ENCODE assay signal across 8 cellular contexts in the genomic region with DNA sequence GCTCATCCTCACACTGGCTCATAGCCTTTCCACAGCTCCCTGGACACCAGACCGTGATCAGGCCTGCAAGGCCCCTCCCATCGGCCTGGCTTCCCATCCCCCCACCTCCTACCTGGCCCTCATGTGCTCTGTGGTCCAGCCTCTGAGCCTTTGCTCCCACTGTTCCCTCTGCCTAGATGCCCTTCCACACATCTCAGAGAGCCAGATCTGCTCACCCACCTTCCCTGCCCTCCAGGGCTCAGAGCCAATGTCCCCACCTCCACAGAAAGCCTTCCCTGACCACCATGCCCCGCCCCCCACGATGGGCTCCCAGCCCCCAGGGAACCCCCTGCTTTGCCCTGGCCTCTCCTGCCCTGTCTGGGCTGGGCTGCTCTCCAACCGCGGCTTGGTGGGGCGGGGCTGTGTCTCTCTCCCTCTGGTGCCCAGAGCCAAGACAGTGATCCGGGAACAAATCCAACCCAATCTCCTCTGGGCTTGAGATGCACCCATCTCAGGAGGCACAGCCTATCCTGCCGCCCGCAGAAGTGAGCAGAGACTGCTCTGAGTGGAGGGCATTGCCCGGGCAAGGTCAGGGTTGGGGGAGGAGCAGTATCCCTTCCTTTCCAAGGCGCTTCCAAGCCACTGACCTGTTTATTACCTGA. TPM values are rescaled to one million over a fixed set of nuclear protein-coding genes. Genes with fewer than 3 reads are reported as not detected.
A peak's percentile ranks its signal among the peaks of the same experiment; 100 is the strongest.
DNase-seq lines count a peak whose midpoint lies in the region; ATAC-seq and TF ChIP-seq lines count a peak whose summit lies in the region.

No MANE protein-coding gene starts in this region.

- H3K9ac ChIP-seq in DND-41 (ENCODE audit: low read depth, low read length), result no peak overlapping the region

- H3K27me3 ChIP-seq in DND-41 (ENCODE audit: insufficient read depth, low read length, poor library complexity) (no peaks in the 10 kb centered on the region), esophagus (ENCODE audit: control insufficient read depth in 1 of 2, insufficient read depth in 2 of 2, low read length in 2 of 2) (no peaks in the 10 kb centered on the region)
- no peaks in the 10 kb centered on the region for H3K27me3 ChIP-seq in naive thymus-derived CD4-positive, alpha-beta T cell (ENCODE audit: control insufficient read depth in 2 of 2, insufficient read depth in 2 of 2, low read length in 2 of 2)

- peak overlapping the region; percentile 61 to 98 (median 84) for H3K27ac Mint-ChIP-seq in naive thymus-derived CD4-positive, alpha-beta T cell

- H3K36me3 ChIP-seq in DND-41 (ENCODE audit: insufficient read depth, low read length) (no peaks in the 10 kb centered on the region), esophagus (ENCODE audit: control insufficient read depth in 2 of 2, insufficient read depth in 2 of 2, low read length in 1 of 2) (no peaks in the 10 kb centered on the region)
- peaks cover 0 to 5% (median 0%) of the 10 kb centered on the region in 3 experiments for H3K36me3 ChIP-seq in naive thymus-derived CD4-positive, alpha-beta T cell (ENCODE audit: control insufficient read depth in 2 of 3, insufficient read depth in 3 of 3, low read length in 3 of 3)

- H3K27ac ChIP-seq in DND-41 (ENCODE audit: low read length) (no peak overlapping the region), esophagus (ENCODE audit: low read depth in 2 of 2, low read length in 1 of 2) (peak overlapping the region; percentile 89 to 94)
- H3K27ac ChIP-seq in naive thymus-derived CD4-positive, alpha-beta T cell (ENCODE audit: low read depth, low read length), result peak overlapping the region; percentile 99

- CTCF ChIA-PET in naive thymus-derived CD4-positive, alpha-beta T cell (lab: Charles Lee), result no interaction called here

- H3K36me3 Mint-ChIP-seq in naive thymus-derived CD4-positive, alpha-beta T cell, result no peaks in the 10 kb centered on the region

- H3K4me1 ChIP-seq in DND-41 (ENCODE audit: insufficient read depth, low read length), result peaks cover 30% of the 10 kb centered on the region
- peaks cover 36 to 62% of the 10 kb centered on the region in 2 donors for H3K4me1 ChIP-seq in esophagus (ENCODE audit: control insufficient read depth in 2 of 2, insufficient read depth in 2 of 2, low read length in 1 of 2)
- H3K4me1 ChIP-seq in naive thymus-derived CD4-positive, alpha-beta T cell (ENCODE audit: control insufficient read depth in 2 of 2, insufficient read depth in 2 of 2, low read length in 2 of 2), result peaks cover 29 to 56% of the 10 kb centered on the region in 2 donors

- ATAC-seq in DND-41 (ENCODE audit: insufficient read depth, low read depth) (no peak), GM19452 (IDR thresholded peaks at IDR 0.05; ENCODE audit: unreplicated experiment) (no peak), GM18861 (IDR thresholded peaks at IDR 0.05; ENCODE audit: unreplicated experiment) (no peak)
- no peak for ATAC-seq in naive thymus-derived CD4-positive, alpha-beta T cell

- 23 to 33% methylated on average over 11 to 12 of the region's 12 CpGs for WGBS in esophagus, 2 donors

- H3K4me3 ChIP-seq in DND-41 (ENCODE audit: low read depth in 1 of 2, low read length in 2 of 2), result peak overlapping the region in 1 of 2 experiments; percentile 89; a peak in 1 of 4 replicates
- H3K4me3 ChIP-seq in esophagus (ENCODE audit: low read depth in 1 of 2, low read length in 2 of 2), result peak overlapping the region; percentile 63 to 77
- H3K4me3 ChIP-seq in naive thymus-derived CD4-positive, alpha-beta T cell (ENCODE audit: low read length), result peak overlapping the region; percentile 68

- H3K27me3 Mint-ChIP-seq in naive thymus-derived CD4-positive, alpha-beta T cell, result no peaks in the 10 kb centered on the region

- intact Hi-C loops in naive thymus-derived CD4-positive, alpha-beta T cell (cut with micrococcal nuclease), result loop anchor here (5.0 to 10.0 kb wide), 2 partner anchors 320 to 322 kb away; a partner anchor contains a TSS

- no peak for TF ChIP-seq CTCF in DND-41 (IDR thresholded peaks at IDR 0.05; ENCODE audit: borderline replicate concordance, extremely low read depth, low read length, poor library complexity, severe bottlenecking)

- no peaks in the 10 kb centered on the region for H3K9me3 Mint-ChIP-seq in naive thymus-derived CD4-positive, alpha-beta T cell

- H4K20me1 ChIP-seq in DND-41 (ENCODE audit: insufficient read depth, low read length), result peaks cover 22% of the 10 kb centered on the region

- H3K79me2 ChIP-seq in DND-41 (ENCODE audit: insufficient read depth, low read length), result peaks cover 10% of the 10 kb centered on the region; the same call in 1 of the 2 replicates

- DNase-seq in DND-41 (no peak), RPMI7951 (ENCODE audit: low read depth) (peak; percentile 81), NCI-H2107 treated with DMSO at 0.1 percent for 48 hours (lab: John Stamatoyannopoulos, UW; ENCODE audit: unreplicated experiment) (no peak)
- DNase-seq in naive thymus-derived CD4-positive, alpha-beta T cell, result no peak
- no peak for DNase-seq in activated CD8-positive, alpha-beta memory T cell treated with anti-CD3 and anti-CD28 coated beads, Interleukin-2, amount 50 U/mL, for 48 hours

- peak overlapping the region; percentile 78 for H3K4me2 ChIP-seq in DND-41 (ENCODE audit: insufficient read depth, low read length)

- H3K4me3 Mint-ChIP-seq in naive thymus-derived CD4-positive, alpha-beta T cell, result peak overlapping the region; percentile 87 to 91 (median 89)

- no peaks in the 10 kb centered on the region for H3K9me3 ChIP-seq in DND-41 (ENCODE audit: insufficient read depth, low read length, severe bottlenecking)
- no peaks in the 10 kb centered on the region for H3K9me3 ChIP-seq in esophagus (ENCODE audit: control insufficient read depth in 2 of 2, insufficient read depth in 1 of 2, low read depth in 1 of 2, low read length in 1 of 2)
- no peaks in the 10 kb centered on the region for H3K9me3 ChIP-seq in naive thymus-derived CD4-positive, alpha-beta T cell (ENCODE audit: control insufficient read depth in 2 of 3, low read length in 3 of 3)

- H2AFZ ChIP-seq in DND-41 (ENCODE audit: low read depth, low read length), result no peak overlapping the region

- POLR2A ChIA-PET in naive thymus-derived CD4-positive, alpha-beta T cell (lab: Charles Lee), result interaction anchor here (1.2 to 4.2 kb wide), 4 partner anchors 12 to 23 kb away, joined by 3 to 50 read pairs (median 8); no protein-coding TSS in a partner anchor

- H3K4me1 Mint-ChIP-seq in naive thymus-derived CD4-positive, alpha-beta T cell, result peaks cover 45 to 80% (median 62%) of the 10 kb centered on the region in 7 donors

RNA-seq across cellular contexts. Expression of a gene that starts 1.6 kb away (rescaled TPM):
- total RNA-seq in RPMI7951 (2014; rRNA removed; shearing (Covaris generic)), result 56.2 and 64.6 TPM in 2 replicates
- 10 to 100 TPM; 14.9 to 21.7 TPM for polyA plus RNA-seq in esophagus
- total RNA-seq in naive thymus-derived CD4-positive, alpha-beta T cell, result 100 to 1,000 TPM in 2 of 5 experiments, 10 to 100 TPM in 3; 30.7 to 163 (median 64.7) TPM
- 100 to 1,000 TPM; 113 to 133 TPM for polyA plus RNA-seq in naive thymus-derived CD4-positive, alpha-beta T cell

RNA-seq across cellular contexts. Expression of a gene that starts 36.4 kb away (rescaled TPM):
- 179 and 201 TPM in 2 replicates for total RNA-seq in RPMI7951 (2014; rRNA removed; shearing (Covaris generic))
- 10 to 100 TPM; 19.6 to 30.7 TPM for polyA plus RNA-seq in esophagus
- total RNA-seq in naive thymus-derived CD4-positive, alpha-beta T cell, result 10 to 100 TPM; 43.0 to 90.0 (median 54.1) TPM
- 10 to 100 TPM; 59.2 to 75.6 TPM for polyA plus RNA-seq in naive thymus-derived CD4-positive, alpha-beta T cell

RNA-seq across cellular contexts. Expression of a gene that starts 51.5 kb away (rescaled TPM):
- not detected in 2 replicates for total RNA-seq in RPMI7951 (2014; rRNA removed; shearing (Covaris generic))
- 1 to 10 TPM; 2.1 to 3.4 TPM for polyA plus RNA-seq in esophagus
- under 1 TPM in 4 of 5 experiments, not detected in 1; 0.32 to 0.83 (median 0.46) TPM for total RNA-seq in naive thymus-derived CD4-positive, alpha-beta T cell
- polyA plus RNA-seq in naive thymus-derived CD4-positive, alpha-beta T cell, result not detected
